In genomic region chr11:123195182-123196059, GRCh38 we compare ENCODE assay signal across 8 cellular contexts. TPM values are rescaled to one million over a fixed set of nuclear protein-coding genes. Genes with fewer than 3 reads are reported as not detected.
DNase-seq lines count a peak whose midpoint lies in the region; ATAC-seq and TF ChIP-seq lines count a peak whose summit lies in the region.

Gene CLMP (minus strand): TSS chr11:123195248. CDS start chr11:123194940, 308 bp downstream.

- no peaks in the 10 kb centered on the region for H3K27me3 ChIP-seq in adrenal gland
- no peaks in the 10 kb centered on the region for H3K27me3 ChIP-seq in iPS DF 6.9 (ENCODE audit: control insufficient read depth, insufficient read depth, low read length)

- peak within 1 kb of the TSS; percentile 93 for H3K4me3 ChIP-seq in AG09309 (ENCODE audit: control insufficient read depth, low read depth, low read length)
- peak within 1 kb of the TSS in 2 of 4 donors; percentile 39 to 75 for H3K4me3 ChIP-seq in adrenal gland
- H3K4me3 ChIP-seq in iPS DF 6.9 (ENCODE audit: low read length), result peak within 1 kb of the TSS; percentile 51; the same call in 1 of the 2 replicates

- intact Hi-C loops in adrenal gland (cut with DNase I), result no loop called here
- intact Hi-C loops in sciatic nerve (cut with DNase I), result no loop called here

- H3K36me3 ChIP-seq in adrenal gland (replicated peaks in 1 of 2) (no peaks in the 10 kb centered on the region), iPS DF 6.9 (ENCODE audit: control insufficient read depth, insufficient read depth, low read length) (no peaks in the 10 kb centered on the region)

- ATAC-seq in sciatic nerve (peak; percentile 88), GM19452 (IDR thresholded peaks at IDR 0.05; ENCODE audit: unreplicated experiment) (no peak), HG03039 (IDR thresholded peaks at IDR 0.05; ENCODE audit: unreplicated experiment) (no peak)

- H3K9me3 ChIP-seq in adrenal gland (replicated peaks in 1 of 3), result no peaks in the 10 kb centered on the region
- no peaks in the 10 kb centered on the region for H3K9me3 ChIP-seq in iPS DF 6.9 (ENCODE audit: control insufficient read depth, insufficient read depth, low read length)

- peak within 1 kb of the TSS in 3 of 5 donors; percentile 45 to 81 (median 56) for H3K27ac ChIP-seq in adrenal gland
- H3K27ac ChIP-seq in iPS DF 6.9 (ENCODE audit: low read length), result no peak within 1 kb of the TSS

- 16 to 28% (median 22%) methylated on average over 46 to 55 of the region's 55 CpGs for WGBS in adrenal gland, 4 donors
- WGBS in iPS DF 6.9 (ENCODE audit: insufficient coverage, insufficient read length), result no CpG with 5 or more reads among the region's 55 CpGs

- H3K4me1 ChIP-seq in adrenal gland (replicated peaks in 1 of 2) (peaks cover 10 to 13% of the 10 kb centered on the region in 2 donors), iPS DF 6.9 (ENCODE audit: control insufficient read depth, insufficient read depth, low read length) (peaks cover 5% of the 10 kb centered on the region; the same call in 1 of the 2 replicates)

- TF ChIP-seq POLR2A in adrenal gland (IDR thresholded peaks at IDR 0.05), result no peak

- no peak for DNase-seq in AG09309 (ENCODE audit: low read depth)
- peak; percentile 31 for DNase-seq in HPDE6-E6E7 (ENCODE audit: extremely low spot score)
- DNase-seq in adrenal gland, result peak; percentile 34 to 70 (median 52)
- DNase-seq in iPS DF 6.9 (ENCODE audit: low read depth, low spot score), result no peak
- peak; percentile 85 for DNase-seq in sciatic nerve (ENCODE audit: low spot score)
- no peak for DNase-seq in SK-N-DZ (ENCODE audit: low spot score)

- no peak for TF ChIP-seq CTCF in AG09309 (IDR thresholded peaks at IDR 0.05; ENCODE audit: control insufficient read depth, insufficient read depth, low read depth, low read length, missing control alignments)
- TF ChIP-seq CTCF in adrenal gland (IDR thresholded peaks at IDR 0.05), result no peak

RNA-seq across cellular contexts. Expression of gene CLMP, which starts in this region (rescaled TPM):
- total RNA-seq in adrenal gland (10 to 100 TPM; 10.4 to 26.3 (median 21.2) TPM), sciatic nerve (74.6 TPM)
- polyA plus RNA-seq in adrenal gland, result 10 to 100 TPM in 1 of 3 donors, 1 to 10 TPM in 2; 5.1 to 36.6 (median 5.3) TPM
- polyA plus RNA-seq in SK-N-DZ (2014; cell fraction: cytosol; rRNA removed), result 4.5 and 4.6 TPM in 2 replicates
- 1.3 and 3.8 TPM in 2 replicates for polyA plus RNA-seq in SK-N-DZ (2014; cell fraction: nucleus; rRNA removed)

Comparison
In these comparisons a context has a peak if more than half of its experiments do, and no peak if none do; other contexts are left out.
1. DNase-seq: peak in HPDE6-E6E7 (single experiment), adrenal gland (7 of 7) and sciatic nerve (single experiment); none in AG09309 (single experiment), iPS DF 6.9 (single experiment) and SK-N-DZ (single experiment).